13 cellular contexts compared by ENCODE assay signal in the genomic region with DNA sequence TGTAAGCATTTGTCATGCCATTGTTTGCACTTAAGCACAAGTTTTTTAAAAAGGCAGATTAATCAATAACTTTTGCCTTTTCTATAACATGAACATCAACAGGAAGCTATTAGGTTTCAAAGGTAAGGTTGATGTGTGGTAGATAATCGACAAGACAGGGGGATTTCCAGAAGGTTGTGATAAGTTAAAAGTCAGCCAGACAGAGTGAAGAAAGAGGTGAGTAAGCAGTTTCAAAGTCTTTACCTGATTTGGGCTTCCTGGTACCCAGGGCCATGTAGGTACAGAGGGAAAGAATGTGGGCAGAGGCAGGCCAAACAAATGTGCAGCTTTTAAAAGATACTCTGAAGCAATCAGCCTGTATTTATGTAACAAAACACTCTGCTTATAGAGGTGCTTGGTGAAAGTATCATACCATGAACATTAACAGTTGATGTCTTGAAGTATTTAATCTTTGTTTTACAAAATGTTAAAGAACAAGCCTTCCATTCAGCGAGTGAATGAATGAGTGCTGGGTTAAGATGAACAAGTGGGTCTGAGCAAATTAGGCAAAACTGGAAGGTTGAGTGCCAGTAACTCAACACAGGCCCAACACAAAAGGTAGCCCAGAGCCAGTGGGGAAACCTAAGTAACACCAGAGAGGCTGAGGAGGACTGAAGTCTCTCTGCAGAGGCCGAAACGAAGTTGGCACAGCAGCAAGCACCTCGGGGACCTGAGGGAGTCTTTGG.
DNase-seq lines count a peak whose midpoint lies in the region; ATAC-seq and TF ChIP-seq lines count a peak whose summit lies in the region.
"Had no signal": no experiment of that assay in that cellular context is flagged by ENCODE, and none has a peak within 500 bp of the region (broad histone marks: within the 10 kb centered on the region; RNA-seq: fewer than 3 reads in every experiment).

No MANE protein-coding gene starts in this region.

- H3K9me3 ChIP-seq in esophagus squamous epithelium: no peaks in the 10 kb centered on the region

- intact Hi-C loops in esophagus squamous epithelium (cut with DNase I): no loop called here

- no peak overlapping the region for H3K4me3 Mint-ChIP-seq in nephron progenitor cell
- H3K4me3 Mint-ChIP-seq: CD8-positive, alpha-beta T cell had no signal

- peak; percentile 68 for DNase-seq in epithelial cell of proximal tubule (ENCODE audit: low read depth)
- DNase-seq in esophagus squamous epithelium (lab: John Stamatoyannopoulos, UW): no peak
- DNase-seq in nephron progenitor cell: no peak
- DNase-seq in NCI-H2107 treated with DMSO at 0.1 percent for 48 hours (lab: John Stamatoyannopoulos, UW; ENCODE audit: unreplicated experiment): no peak
- DNase-seq in H7: no peak
- DNase-seq: brain microvascular endothelial cell; CD8-positive, alpha-beta T cell; heart left ventricle; NCI-H2227 treated with DMSO at 0.1 percent for 48 hours; stimulated activated naive CD4-positive, alpha-beta T cell had no signal

- H3K4me1 ChIP-seq in esophagus squamous epithelium: peaks cover 0 to 45% (median 21%) of the 10 kb centered on the region in 3 donors

- peaks cover 16% of the 10 kb centered on the region for H3K4me1 Mint-ChIP-seq in nephron progenitor cell

- ATAC-seq in GM18498 (IDR thresholded peaks at IDR 0.05; ENCODE audit: unreplicated experiment): peak; percentile 93
- peak; percentile 94 for ATAC-seq in GM19468 (IDR thresholded peaks at IDR 0.05; ENCODE audit: extremely low read depth, unreplicated experiment)
- peak; percentile 96 for ATAC-seq in HG03196 (IDR thresholded peaks at IDR 0.05; ENCODE audit: unreplicated experiment)
- ATAC-seq: CD8-positive, alpha-beta T cell had no signal

- no peaks in the 10 kb centered on the region for H3K36me3 Mint-ChIP-seq in nephron progenitor cell (ENCODE audit: low read depth)
- H3K36me3 Mint-ChIP-seq: CD8-positive, alpha-beta T cell had no signal

- H3K36me3 ChIP-seq in esophagus squamous epithelium (no peaks in the 10 kb centered on the region), H7 (replicated peaks; ENCODE audit: control insufficient read depth, insufficient read depth, low read length) (no peaks in the 10 kb centered on the region)
- H3K36me3 ChIP-seq: brain microvascular endothelial cell, heart left ventricle had no signal

- H3K4me3 ChIP-seq in epithelial cell of proximal tubule (ENCODE audit: low read depth, low read length): no peak overlapping the region
- no peak overlapping the region for H3K4me3 ChIP-seq in esophagus squamous epithelium
- H3K4me3 ChIP-seq in H7 (ENCODE audit: insufficient read depth, low read depth, low read length): no peak overlapping the region
- H3K4me3 ChIP-seq: heart left ventricle had no signal

- H3K27ac Mint-ChIP-seq in nephron progenitor cell: no peak overlapping the region
- H3K27ac Mint-ChIP-seq: CD8-positive, alpha-beta T cell had no signal

- no peaks in the 10 kb centered on the region for H3K27me3 ChIP-seq in esophagus squamous epithelium
- no peaks in the 10 kb centered on the region for H3K27me3 ChIP-seq in H7 (ENCODE audit: control insufficient read depth, insufficient read depth, low read length)
- H3K27me3 ChIP-seq: brain microvascular endothelial cell, heart left ventricle had no signal

- peak overlapping the region in 1 of 4 donors; percentile 40 for H3K27ac ChIP-seq in esophagus squamous epithelium
- H3K27ac ChIP-seq: brain microvascular endothelial cell had no signal

- peaks cover 5% of the 10 kb centered on the region for H3K27me3 Mint-ChIP-seq in nephron progenitor cell (ENCODE audit: low read depth, poor library complexity)

- no peaks in the 10 kb centered on the region for H3K9me3 Mint-ChIP-seq in nephron progenitor cell
- H3K9me3 Mint-ChIP-seq: CD8-positive, alpha-beta T cell had no signal

- WGBS in esophagus squamous epithelium, 2 donors: 33 to 59% methylated on average over 5 of the region's 5 CpGs

- TF ChIP-seq POLR2A in esophagus squamous epithelium (IDR thresholded peaks at IDR 0.05): no peak

- TF ChIP-seq CTCF in epithelial cell of proximal tubule (conservative IDR thresholded peaks at IDR 0.05; ENCODE audit: low read depth, low read length) (no peak), esophagus squamous epithelium (IDR thresholded peaks at IDR 0.05) (no peak), nephron progenitor cell (IDR thresholded peaks at IDR 0.05) (no peak)
